ENCODE assay signal across 14 cellular contexts in the genomic region with DNA sequence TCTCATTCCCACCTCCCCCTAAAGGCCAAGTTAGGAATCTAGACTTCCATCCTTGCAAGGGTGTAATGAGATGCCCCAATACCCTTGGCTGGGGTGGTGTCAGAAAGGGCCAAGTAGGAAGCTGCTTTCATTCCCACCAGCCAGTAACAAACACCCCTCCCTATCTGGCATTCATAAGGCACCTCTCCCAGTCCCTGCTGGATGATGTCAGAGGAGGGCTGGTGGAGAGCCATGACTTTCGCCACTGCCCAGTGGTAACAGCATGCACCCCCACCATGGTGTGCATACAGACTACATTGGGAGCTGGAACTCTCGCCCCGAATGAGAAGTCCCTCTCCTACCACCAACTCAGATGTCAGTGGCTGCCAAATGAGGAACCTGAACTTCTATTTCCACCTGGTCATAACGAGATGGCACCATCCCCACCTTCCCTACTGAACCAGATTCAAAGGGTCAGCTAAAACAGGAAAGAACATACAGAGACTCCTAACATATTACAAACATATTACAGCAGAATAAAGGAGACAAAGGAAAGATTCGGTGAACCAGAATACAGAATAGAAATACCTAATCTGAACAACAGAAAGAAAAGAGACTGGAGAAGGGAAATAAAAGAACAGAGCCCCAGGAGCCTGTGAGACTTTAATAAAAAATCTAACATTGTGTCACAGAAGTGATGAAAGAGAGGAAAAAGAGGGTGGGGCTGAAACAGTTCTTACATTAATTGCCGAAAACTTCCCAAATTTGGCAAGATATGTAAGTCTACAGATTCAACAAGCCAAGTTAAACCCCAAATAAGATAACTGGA.
DNase-seq lines count a peak whose midpoint lies in the region; ATAC-seq and TF ChIP-seq lines count a peak whose summit lies in the region.
"Had no signal": no experiment of that assay in that cellular context is flagged by ENCODE, and none has a peak within 500 bp of the region (broad histone marks: within the 10 kb centered on the region; RNA-seq: fewer than 3 reads in every experiment).

No MANE protein-coding gene starts in this region.

- no peak for TF ChIP-seq EP300 in gastroesophageal sphincter (IDR thresholded peaks at IDR 0.05)

- no peak overlapping the region for H3K27ac Mint-ChIP-seq in Caco-2 (ENCODE audit: unreplicated experiment)

- WGBS in gastroesophageal sphincter (ENCODE audit: low coverage in 1 of 2), 2 donors, result 72% methylated on average over 6 of the region's 6 CpGs; no CpG with 5 or more reads in 1 of the 2 donors

- H3K27me3 ChIP-seq in gastroesophageal sphincter (no peaks in the 10 kb centered on the region), Caco-2 (replicated peaks; ENCODE audit: control insufficient read depth, insufficient read depth, low read length) (no peaks in the 10 kb centered on the region)

- H3K4me3 ChIP-seq in gastroesophageal sphincter (no peak overlapping the region), Caco-2 (ENCODE audit: low read depth, low read length) (no peak overlapping the region), foreskin fibroblast (ENCODE audit: low read depth in 1 of 2, low read length in 2 of 2) (no peak overlapping the region)
- H3K4me3 ChIP-seq: PC-9 had no signal

- POLR2A ChIA-PET in Caco-2 (lab: Charles Lee), result interaction anchor here (0.5 kb wide), 1 partner anchor 72 kb away, joined by 3 read pairs; no protein-coding TSS in a partner anchor

- ATAC-seq in gastroesophageal sphincter, result peak; percentile 88
- ATAC-seq in sciatic nerve, result peak; percentile 68
- ATAC-seq: stimulated activated naive CD8-positive, alpha-beta T cell treated with anti-CD3 and anti-CD28 coated beads, Interleukin-15, Interleukin-2, amounts not matched to agents 100 U/mL and 50 U/mL, for 24 hours had no signal

- H3K9me3 ChIP-seq in gastroesophageal sphincter, result no peaks in the 10 kb centered on the region
- 0 out of 2 replicates have a peak, but pooled peaks cover 3% of the 10 kb centered on the region for H3K9me3 ChIP-seq in Caco-2

- peaks cover 16% of the 10 kb centered on the region for H3K36me3 Mint-ChIP-seq in Caco-2 (ENCODE audit: insufficient read depth, unreplicated experiment)

- peak; percentile 21 for DNase-seq in EH (ENCODE audit: low read depth)
- DNase-seq in NOMO-1 treated with DMSO at 0.1 percent for 48 hours (lab: John Stamatoyannopoulos, UW; ENCODE audit: unreplicated experiment), result peak; percentile 56
- no peak for DNase-seq in sciatic nerve (ENCODE audit: low spot score)
- DNase-seq in Caco-2, result no peak
- no peak for DNase-seq in foreskin fibroblast
- no peak for DNase-seq in NCI-H2171 (lab: John Stamatoyannopoulos, UW)
- DNase-seq: activated CD4-positive, alpha-beta T cell treated with anti-CD3 and anti-CD28 coated beads for 1 hour; glutamatergic neuron; NCI-H1105 treated with DMSO at 0.1 percent for 48 hours; NCI-H446; PC-9; stimulated activated CD4-positive, alpha-beta T cell treated with anti-CD3 and anti-CD28 coated beads, Interleukin-4, amount 100 ng/mL, for 4 hours; stimulated activated naive CD8-positive, alpha-beta T cell treated with anti-CD3 and anti-CD28 coated beads, Interleukin-15, Interleukin-2, amounts not matched to agents 100 U/mL and 50 U/mL, for 24 hours had no signal

- no TSS peak for BruUV-seq in Caco-2 (replicated peaks; lab: Mats Ljungman, UMichigan)

- TF ChIP-seq POLR2A in gastroesophageal sphincter (IDR thresholded peaks at IDR 0.05), result no peak

- peak overlapping the region in 3 of 4 donors; percentile 27 to 37 (median 35) for H3K27ac ChIP-seq in gastroesophageal sphincter
- H3K27ac ChIP-seq: PC-9 had no signal

- H3K4me1 ChIP-seq in gastroesophageal sphincter (peaks cover 0 to 48% (median 5%) of the 10 kb centered on the region in 3 donors), Caco-2 (no peaks in the 10 kb centered on the region)

- TF ChIP-seq CTCF in gastroesophageal sphincter (IDR thresholded peaks at IDR 0.05) (no peak), Caco-2 (IDR thresholded peaks at IDR 0.05; ENCODE audit: insufficient read depth in 1 of 2, low read depth in 1 of 2, low read length in 1 of 2, severe bottlenecking in 1 of 2, unreplicated experiment in 1 of 2) (no peak), foreskin fibroblast (IDR thresholded peaks at IDR 0.05; ENCODE audit: low read depth, low read length) (no peak)

- H3K27me3 Mint-ChIP-seq in Caco-2 (ENCODE audit: insufficient read depth, unreplicated experiment), result no peaks in the 10 kb centered on the region

- CTCF ChIA-PET in Caco-2 (lab: Charles Lee), result no interaction called here

- H3K4me3 Mint-ChIP-seq in Caco-2 (ENCODE audit: unreplicated experiment), result no peak overlapping the region

- H3K36me3 ChIP-seq in gastroesophageal sphincter (no peaks in the 10 kb centered on the region), Caco-2 (ENCODE audit: control insufficient read depth, insufficient read depth, low read length) (no peaks in the 10 kb centered on the region)

- H3K4me1 Mint-ChIP-seq in Caco-2 (ENCODE audit: low read depth, unreplicated experiment), result no peaks in the 10 kb centered on the region

- intact Hi-C loops in sciatic nerve (cut with DNase I) (no loop called here), Caco-2 (cut with micrococcal nuclease; ENCODE audit: unreplicated experiment) (no loop called here)

- peaks cover 20% of the 10 kb centered on the region for H3K9me3 Mint-ChIP-seq in Caco-2 (ENCODE audit: unreplicated experiment)

Comparison
In these comparisons a context has a peak if more than half of its experiments do, and no peak if none do; other contexts are left out.
1. DNase-seq: peak in EH (single experiment) and NOMO-1 treated with DMSO at 0.1 percent for 48 hours (single experiment); none in sciatic nerve (single experiment), Caco-2 (0 of 2), foreskin fibroblast (0 of 2) and NCI-H2171 (single experiment).